28 cellular contexts compared by ENCODE assay signal in genomic region chr7:97846945-97847344, GRCh38.
"Had no signal": no experiment of that assay in that cellular context is flagged by ENCODE, and none has a peak within 500 bp of the region (broad histone marks: within the 10 kb centered on the region; RNA-seq: fewer than 3 reads in every experiment).

No MANE protein-coding gene starts in this region.

- H3K4me2 ChIP-seq: neural progenitor cell, smooth muscle cell had no signal

- H2AFZ ChIP-seq: neural progenitor cell, parathyroid adenoma had no signal

- H3K27ac ChIP-seq: neural progenitor cell, ovary, parathyroid adenoma, psoas muscle, skin epidermis, spleen, suprapubic skin, testis, tibial artery, transverse colon, upper lobe of right lung, uterus had no signal

- ATAC-seq: natural killer cell; psoas muscle; right cardiac atrium; sciatic nerve; stimulated activated memory B cell treated with anti-CD40 and anti-IgM and Interleukin-4, amounts not matched to agents 10 μg/mL and 1 μg/mL and 100 μg/mL, for 72 hours; stimulated activated naive CD8-positive, alpha-beta T cell treated with anti-CD3 and anti-CD28 coated beads, Interleukin-15, amount 100 ng/mL, for 72 hours; stimulated activated naive CD8-positive, alpha-beta T cell treated with anti-CD3 and anti-CD28 coated beads, Interleukin-15, Interleukin-2, amounts not matched to agents 100 U/mL and 50 U/mL, for 24 hours; upper lobe of right lung had no signal

- H3K27me3 ChIP-seq: neural progenitor cell, ovary, spleen, suprapubic skin, testis, tibial artery, transverse colon, upper lobe of right lung, uterus had no signal

- H3K79me2 ChIP-seq: parathyroid adenoma had no signal

- H3K9me3 ChIP-seq: ovary, psoas muscle, suprapubic skin, testis, transverse colon, upper lobe of right lung, uterus had no signal

- DNase-seq: natural killer cell; occipital lobe; ovary; posterior cingulate gyrus; psoas muscle; right cardiac atrium; spleen; stimulated activated CD4-positive, alpha-beta T cell treated with anti-CD3 and anti-CD28 coated beads, Interleukin-12 subunit alpha, Interleukin-12 subunit beta, amount 100 ng/mL, for 4 hours; stimulated activated CD4-positive, alpha-beta T cell treated with anti-CD3 and anti-CD28 coated beads, Interleukin-1b, Interleukin-23, amount 100 ng/mL, for 48 hours; stimulated activated CD4-positive, alpha-beta T cell treated with anti-CD3 and anti-CD28 coated beads, Interleukin-4, amount 100 ng/mL, for 1 hour; stimulated activated CD4-positive, alpha-beta T cell treated with anti-CD3 and anti-CD28 coated beads, Interleukin-4, amount 100 ng/mL, for 4 hours; stimulated activated CD8-positive, alpha-beta memory T cell treated with anti-CD3 and anti-CD28 coated beads, Interleukin-4, amount 100 ng/mL, for 48 hours; stimulated activated naive CD4-positive, alpha-beta T cell; stimulated activated naive CD8-positive, alpha-beta T cell treated with anti-CD3 and anti-CD28 coated beads, Interleukin-15, amount 100 ng/mL, for 72 hours; stimulated activated naive CD8-positive, alpha-beta T cell treated with anti-CD3 and anti-CD28 coated beads, Interleukin-15, Interleukin-2, amounts not matched to agents 100 U/mL and 50 U/mL, for 24 hours; substantia nigra; testis; tibial artery; transverse colon; upper lobe of right lung; uterus had no signal

- H3K9ac ChIP-seq: neural progenitor cell, parathyroid adenoma had no signal

- H3K4me1 ChIP-seq: neural progenitor cell, parathyroid adenoma, spleen, suprapubic skin, testis, tibial artery, transverse colon, upper lobe of right lung, uterus had no signal

- H3K4me3 ChIP-seq: neural progenitor cell, ovary, psoas muscle, skin epidermis, smooth muscle cell, spleen, suprapubic skin, testis, tibial artery, transverse colon, upper lobe of right lung, uterus had no signal

- H3K36me3 ChIP-seq: neural progenitor cell, ovary, suprapubic skin, uterus had no signal
